11 cellular contexts compared by ENCODE assay signal in genomic region chr5:82107277-82107676, GRCh38.
DNase-seq lines count a peak whose midpoint lies in the region; ATAC-seq and TF ChIP-seq lines count a peak whose summit lies in the region.
"Had no signal": no experiment of that assay in that cellular context is flagged by ENCODE, and none has a peak within 500 bp of the region (broad histone marks: within the 10 kb centered on the region; RNA-seq: fewer than 3 reads in every experiment).

No MANE protein-coding gene starts in this region.

- H3K79me2 ChIP-seq in osteoblast (ENCODE audit: insufficient read depth, low read length): no peaks in the 10 kb centered on the region

- H2AFZ ChIP-seq in osteoblast (ENCODE audit: low read length): no peak overlapping the region

- H3K4me1 ChIP-seq in osteoblast (ENCODE audit: insufficient read depth, low read length): no peaks in the 10 kb centered on the region

- ATAC-seq in GM18909 (IDR thresholded peaks at IDR 0.05; ENCODE audit: poor library complexity, unreplicated experiment) (no peak), HG02852 (IDR thresholded peaks at IDR 0.05; ENCODE audit: unreplicated experiment) (no peak)
- ATAC-seq: natural killer cell treated with Interleukin-12 subunit alpha and Interleukin-12 subunit beta and Interleukin-15 and Interleukin-18, amount 100 ng/mL, for 72 hours had no signal

- TF ChIP-seq POLR2A in NB4 (IDR thresholded peaks at IDR 0.05; ENCODE audit: extremely low read depth, insufficient read length): no peak

- no peak overlapping the region for H3K4me2 ChIP-seq in osteoblast (ENCODE audit: insufficient read depth, low read length)

- no peak overlapping the region for H3K27ac ChIP-seq in osteoblast (ENCODE audit: low read depth, low read length)

- H3K36me3 ChIP-seq in GM06990 (ENCODE audit: control insufficient read depth, insufficient read depth, low read length) (no peaks in the 10 kb centered on the region), osteoblast (ENCODE audit: insufficient read depth, low read length) (no peaks in the 10 kb centered on the region)

- CTCF ChIA-PET in activated naive CD4-positive, alpha-beta T cell treated with anti-CD3 and anti-CD28 coated beads, Interleukin-2, amount 10 ng/mL, durations not matched to agents 7 days and 5 days (lab: Charles Lee): interaction anchor here (0.8 to 1.6 kb wide), 3 partner anchors 57 to 119 kb away, joined by 3 to 5 read pairs (median 4); no protein-coding TSS in a partner anchor

- H3K4me3 ChIP-seq in GM06990 (replicated peaks; ENCODE audit: low read depth, low read length) (no peak overlapping the region), NB4 (ENCODE audit: low read depth, low read length) (no peak overlapping the region), osteoblast (ENCODE audit: insufficient read depth, low read length) (no peak overlapping the region)

- DNase-seq in GM06990 (ENCODE audit: extremely low read depth, insufficient read length) (no peak), NB4 (ENCODE audit: low read depth) (peak; percentile 16), dermis blood vessel endothelial cell (peak; percentile 39), osteoblast (ENCODE audit: insufficient read length, low spot score, missing footprints) (no peak), kidney tubule cell (ENCODE audit: low spot score) (no peak)
- no peak for DNase-seq in activated naive CD4-positive, alpha-beta T cell treated with anti-CD3 and anti-CD28 coated beads, Interleukin-2, amount 10 ng/mL, durations not matched to agents 7 days and 5 days
- DNase-seq: activated naive CD8-positive, alpha-beta T cell treated with anti-CD3 and anti-CD28 coated beads for 36 hours; H7 had no signal

- H3K4me1 Mint-ChIP-seq in activated naive CD4-positive, alpha-beta T cell treated with anti-CD3 and anti-CD28 coated beads, Interleukin-2, amount 10 ng/mL, durations not matched to agents 7 days and 5 days: no peaks in the 10 kb centered on the region

- peak; percentile 51 for TF ChIP-seq CTCF in GM06990 (IDR thresholded peaks at IDR 0.05; ENCODE audit: insufficient read depth, low read length, poor library complexity, severe bottlenecking)
- peak; percentile 24 for TF ChIP-seq CTCF in NB4 (IDR thresholded peaks at IDR 0.05; ENCODE audit: low read depth, low read length)
- TF ChIP-seq CTCF in osteoblast (IDR thresholded peaks at IDR 0.05; ENCODE audit: extremely low read depth, low read depth, low read length): peak; percentile 39

- H3K36me3 Mint-ChIP-seq in activated naive CD4-positive, alpha-beta T cell treated with anti-CD3 and anti-CD28 coated beads, Interleukin-2, amount 10 ng/mL, durations not matched to agents 7 days and 5 days: no peaks in the 10 kb centered on the region
- H3K36me3 Mint-ChIP-seq: natural killer cell treated with Interleukin-12 subunit alpha and Interleukin-12 subunit beta and Interleukin-15 and Interleukin-18, amount 100 ng/mL, for 72 hours had no signal

- no peaks in the 10 kb centered on the region for H4K20me1 ChIP-seq in osteoblast (ENCODE audit: insufficient read depth, low read length)

- H3K4me3 Mint-ChIP-seq in activated naive CD4-positive, alpha-beta T cell treated with anti-CD3 and anti-CD28 coated beads, Interleukin-2, amount 10 ng/mL, durations not matched to agents 7 days and 5 days: no peak overlapping the region
- H3K4me3 Mint-ChIP-seq: activated naive CD8-positive, alpha-beta T cell treated with anti-CD3 and anti-CD28 coated beads for 36 hours; natural killer cell treated with Interleukin-12 subunit alpha and Interleukin-12 subunit beta and Interleukin-15 and Interleukin-18, amount 100 ng/mL, for 72 hours had no signal

- no peaks in the 10 kb centered on the region for H3K27me3 Mint-ChIP-seq in activated naive CD4-positive, alpha-beta T cell treated with anti-CD3 and anti-CD28 coated beads, Interleukin-2, amount 10 ng/mL, durations not matched to agents 7 days and 5 days
- H3K27me3 Mint-ChIP-seq: activated naive CD8-positive, alpha-beta T cell treated with anti-CD3 and anti-CD28 coated beads for 36 hours; natural killer cell treated with Interleukin-12 subunit alpha and Interleukin-12 subunit beta and Interleukin-15 and Interleukin-18, amount 100 ng/mL, for 72 hours had no signal

- no peak overlapping the region for H3K27ac Mint-ChIP-seq in activated naive CD4-positive, alpha-beta T cell treated with anti-CD3 and anti-CD28 coated beads, Interleukin-2, amount 10 ng/mL, durations not matched to agents 7 days and 5 days
- H3K27ac Mint-ChIP-seq: activated naive CD8-positive, alpha-beta T cell treated with anti-CD3 and anti-CD28 coated beads for 36 hours; natural killer cell treated with Interleukin-12 subunit alpha and Interleukin-12 subunit beta and Interleukin-15 and Interleukin-18, amount 100 ng/mL, for 72 hours had no signal

- H3K27me3 ChIP-seq in GM06990 (replicated peaks; ENCODE audit: control insufficient read depth, insufficient read depth, low read length): no peaks in the 10 kb centered on the region
- H3K27me3 ChIP-seq in osteoblast (ENCODE audit: insufficient read depth, low read length): no peaks in the 10 kb centered on the region

- H3K9me3 Mint-ChIP-seq in activated naive CD4-positive, alpha-beta T cell treated with anti-CD3 and anti-CD28 coated beads, Interleukin-2, amount 10 ng/mL, durations not matched to agents 7 days and 5 days: no peaks in the 10 kb centered on the region
- H3K9me3 Mint-ChIP-seq: activated naive CD8-positive, alpha-beta T cell treated with anti-CD3 and anti-CD28 coated beads for 36 hours; natural killer cell treated with Interleukin-12 subunit alpha and Interleukin-12 subunit beta and Interleukin-15 and Interleukin-18, amount 100 ng/mL, for 72 hours had no signal

- H3K9me3 ChIP-seq in osteoblast (ENCODE audit: low read depth, low read length): no peaks in the 10 kb centered on the region

Comparison
In these comparisons a context has a peak if more than half of its experiments do, and no peak if none do; other contexts are left out.
1. DNase-seq: peak in NB4 (single experiment) and dermis blood vessel endothelial cell (single experiment); none in GM06990 (single experiment), osteoblast (single experiment), kidney tubule cell (single experiment) and activated naive CD4-positive, alpha-beta T cell treated with anti-CD3 and anti-CD28 coated beads, Interleukin-2, amount 10 ng/mL, durations not matched to agents 7 days and 5 days (single experiment).
2. Peak in every context shown above with its lines, with median percentiles within 50 percentile points of each other: CTCF ChIP-seq.